1 cellular context compared by ENCODE assay signal in genomic region chr13:35191883-35192282, GRCh38.
TF ChIP-seq lines count a peak whose summit lies in the region.

No MANE protein-coding gene starts in this region.

TF ChIP-seq in SK-N-SH, 30 proteins besides CTCF, POLR2A, EP300 and RAD21 (continued from another document):
- TF ChIP-seq RCOR1 (IDR thresholded peaks at IDR 0.05; ENCODE audit: low read length) (peak; percentile 87), TEAD4 (IDR thresholded peaks at IDR 0.05; ENCODE audit: borderline replicate concordance, insufficient read depth) (no peak), RXRA (IDR thresholded peaks at IDR 0.05; ENCODE audit: borderline replicate concordance, low read depth) (no peak)
